Comparison of ENCODE assay signal across 20 cellular contexts in the genomic region with DNA sequence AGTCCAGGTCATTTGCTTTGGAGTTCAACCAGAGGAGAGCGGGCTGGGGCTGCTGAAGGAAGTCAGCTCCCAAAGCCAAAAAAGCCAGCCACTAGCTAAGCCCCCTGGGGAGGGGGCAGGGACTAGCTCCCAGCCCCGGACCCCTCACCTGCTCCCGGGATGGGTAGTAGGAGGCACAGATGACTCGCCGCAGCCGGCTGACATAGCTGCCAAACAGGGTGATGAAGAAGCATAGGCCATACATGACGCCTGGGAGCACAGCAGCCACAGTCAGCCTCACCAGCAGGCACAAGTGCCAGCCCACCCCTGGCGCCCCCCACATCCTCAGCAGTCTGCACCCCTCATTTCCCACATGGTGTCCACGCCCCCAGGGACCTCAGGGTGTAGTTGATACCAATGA. TPM values are rescaled to one million over a fixed set of nuclear protein-coding genes. Genes with fewer than 3 reads are reported as not detected.
"Had no signal": no experiment of that assay in that cellular context is flagged by ENCODE, and none has a peak within 500 bp of the region (broad histone marks: within the 10 kb centered on the region; RNA-seq: fewer than 3 reads in every experiment).

No MANE protein-coding gene starts in this region.

- H3K27me3 ChIP-seq: ascending aorta, breast epithelium, left lung, pancreas, sigmoid colon, spleen, upper lobe of left lung had no signal

- H3K4me1 ChIP-seq: ascending aorta, pancreas, sigmoid colon had no signal

- H3K36me3 ChIP-seq: ascending aorta, breast epithelium, left lung, pancreas, sigmoid colon, spleen, upper lobe of left lung had no signal

- H3K4me3 ChIP-seq: ascending aorta, breast epithelium, left lung, mucosa of descending colon, pancreas, sigmoid colon, spleen, upper lobe of left lung had no signal

- ATAC-seq: activated CD8-positive, alpha-beta memory T cell treated with anti-CD3 and anti-CD28 coated beads, Interleukin-2, amount 10 ng/mL, durations not matched to agents 7 days and 5 days; effector memory CD8-positive, alpha-beta T cell; mucosa of descending colon; naive thymus-derived CD4-positive, alpha-beta T cell had no signal

- H3K9me3 ChIP-seq: ascending aorta, breast epithelium, left lung, mucosa of descending colon, pancreas, sigmoid colon, spleen, upper lobe of left lung had no signal

- H3K27ac ChIP-seq: ascending aorta, epithelial cell of prostate, left lung, pancreas, sigmoid colon, spleen, upper lobe of left lung had no signal

- DNase-seq: activated CD4-positive, alpha-beta memory T cell treated with anti-CD3 and anti-CD28 coated beads for 36 hours; activated CD4-positive, alpha-beta T cell treated with anti-CD3 and anti-CD28 coated beads for 36 hours; activated CD8-positive, alpha-beta memory T cell treated with anti-CD3 and anti-CD28 coated beads, Interleukin-2, amount 10 ng/mL, durations not matched to agents 7 days and 5 days; activated naive CD4-positive, alpha-beta T cell treated with anti-CD3 and anti-CD28 coated beads for 36 hours; activated T-cell treated with anti-CD3 and anti-CD28 coated beads, Interleukin-2, amount 50 U/mL, for 1 hour; effector memory CD8-positive, alpha-beta T cell; mucosa of descending colon; naive thymus-derived CD4-positive, alpha-beta T cell; pancreas; sigmoid colon; spleen; stimulated activated naive CD8-positive, alpha-beta T cell treated with anti-CD3 and anti-CD28 coated beads, Interleukin-15, amount 100 ng/mL, for 72 hours; T-helper 2 cell; upper lobe of left lung had no signal

RNA-seq across cellular contexts. Expression of a gene that starts 7.4 kb away (rescaled TPM):
- total RNA-seq: cerebellum, temporal lobe had no signal
- polyA plus RNA-seq: naive thymus-derived CD4-positive, alpha-beta T cell had no signal

RNA-seq across cellular contexts. Expression of a gene that starts 7.5 kb away (rescaled TPM):
- total RNA-seq: activated CD4-positive, alpha-beta T cell treated with anti-CD3 and anti-CD28 coated beads for 36 hours; activated CD8-positive, alpha-beta memory T cell treated with anti-CD3 and anti-CD28 coated beads, Interleukin-2, amount 10 ng/mL, durations not matched to agents 7 days and 5 days; activated naive CD4-positive, alpha-beta T cell treated with anti-CD3 and anti-CD28 coated beads for 36 hours; ascending aorta; cerebellum; left lung; spleen had no signal
- polyA plus RNA-seq: naive thymus-derived CD4-positive, alpha-beta T cell; pancreas; spleen had no signal

RNA-seq across cellular contexts. Expression of a gene that starts 32.8 kb away (rescaled TPM):
- total RNA-seq: ascending aorta, breast epithelium, sigmoid colon, temporal lobe had no signal
- polyA plus RNA-seq: naive thymus-derived CD4-positive, alpha-beta T cell; pancreas; spleen had no signal
